ENCODE assay signal across 8 cellular contexts in genomic region chr17:44071198-44071520, GRCh38. TPM values are rescaled to one million over a fixed set of nuclear protein-coding genes. Genes with fewer than 3 reads are reported as not detected.
DNase-seq lines count a peak whose midpoint lies in the region; ATAC-seq and TF ChIP-seq lines count a peak whose summit lies in the region.

No MANE protein-coding gene starts in this region.

- H3K4me3 Mint-ChIP-seq in activated T-cell treated with anti-CD3 and anti-CD28 coated beads, Interleukin-2, amount 50 U/mL, for 24 hours: peak overlapping the region; percentile 88
- H3K4me3 Mint-ChIP-seq in T-helper 2 cell treated with Interferon-gamma antibody and Interleukin-4, amounts not matched to agents 5 μg/mL and 100 μg/mL, for 36 hours: peak overlapping the region; percentile 96
- H3K4me3 Mint-ChIP-seq in glutamatergic neuron (ENCODE audit: unreplicated experiment): peak overlapping the region; percentile 92

- peaks cover 36% of the 10 kb centered on the region for H3K4me1 Mint-ChIP-seq in activated T-cell treated with anti-CD3 and anti-CD28 coated beads, Interleukin-2, amount 50 U/mL, for 24 hours (ENCODE audit: low read depth)
- H3K4me1 Mint-ChIP-seq in T-helper 2 cell treated with Interferon-gamma antibody and Interleukin-4, amounts not matched to agents 5 μg/mL and 100 μg/mL, for 36 hours (ENCODE audit: low read depth): peaks cover 28% of the 10 kb centered on the region
- peaks cover 12% of the 10 kb centered on the region for H3K4me1 Mint-ChIP-seq in glutamatergic neuron (ENCODE audit: low read depth, unreplicated experiment)

- no peak for ATAC-seq in GM18511 (IDR thresholded peaks at IDR 0.05; ENCODE audit: unreplicated experiment)
- no peak for ATAC-seq in HG03039 (IDR thresholded peaks at IDR 0.05; ENCODE audit: unreplicated experiment)

- no peak for DNase-seq in activated T-cell treated with anti-CD3 and anti-CD28 coated beads, Interleukin-2, amount 50 U/mL, for 24 hours
- DNase-seq in activated T-cell treated with anti-CD3 and anti-CD28 coated beads, Interleukin-2, amount 50 U/mL, for 1 hour: no peak
- no peak for DNase-seq in T-helper 2 cell treated with Interferon-gamma antibody and Interleukin-4, amounts not matched to agents 5 μg/mL and 100 μg/mL, for 36 hours (ENCODE audit: low spot score)
- DNase-seq in glutamatergic neuron: no peak
- peak; percentile 28 to 53 (median 52) for DNase-seq in stimulated activated CD4-positive, alpha-beta T cell treated with anti-CD3 and anti-CD28 coated beads, TNF-alpha, amount 100 ng/mL, for 48 hours (ENCODE audit: low read depth in 3 of 3)
- DNase-seq in occipital lobe (lab: John Stamatoyannopoulos, UW): no peak

- peaks cover 31% of the 10 kb centered on the region for H3K36me3 Mint-ChIP-seq in activated T-cell treated with anti-CD3 and anti-CD28 coated beads, Interleukin-2, amount 50 U/mL, for 24 hours (ENCODE audit: low read depth)
- peaks cover 1% of the 10 kb centered on the region for H3K36me3 Mint-ChIP-seq in T-helper 2 cell treated with Interferon-gamma antibody and Interleukin-4, amounts not matched to agents 5 μg/mL and 100 μg/mL, for 36 hours (ENCODE audit: low read depth)
- no peaks in the 10 kb centered on the region for H3K36me3 Mint-ChIP-seq in glutamatergic neuron (ENCODE audit: unreplicated experiment)

- TF ChIP-seq CTCF in glutamatergic neuron (IDR thresholded peaks at IDR 0.05; ENCODE audit: partially characterized antibody, unreplicated experiment): no peak

- H3K27me3 Mint-ChIP-seq in activated T-cell treated with anti-CD3 and anti-CD28 coated beads, Interleukin-2, amount 50 U/mL, for 24 hours: no peaks in the 10 kb centered on the region
- no peaks in the 10 kb centered on the region for H3K27me3 Mint-ChIP-seq in T-helper 2 cell treated with Interferon-gamma antibody and Interleukin-4, amounts not matched to agents 5 μg/mL and 100 μg/mL, for 36 hours (ENCODE audit: low read depth)
- H3K27me3 Mint-ChIP-seq in glutamatergic neuron (ENCODE audit: unreplicated experiment): peaks cover 8% of the 10 kb centered on the region

- H3K9me3 Mint-ChIP-seq in activated T-cell treated with anti-CD3 and anti-CD28 coated beads, Interleukin-2, amount 50 U/mL, for 24 hours: no peaks in the 10 kb centered on the region
- H3K9me3 Mint-ChIP-seq in T-helper 2 cell treated with Interferon-gamma antibody and Interleukin-4, amounts not matched to agents 5 μg/mL and 100 μg/mL, for 36 hours: no peaks in the 10 kb centered on the region
- H3K9me3 Mint-ChIP-seq in glutamatergic neuron (ENCODE audit: unreplicated experiment): peaks cover 20% of the 10 kb centered on the region

- peak overlapping the region; percentile 97 for H3K27ac Mint-ChIP-seq in activated T-cell treated with anti-CD3 and anti-CD28 coated beads, Interleukin-2, amount 50 U/mL, for 24 hours
- H3K27ac Mint-ChIP-seq in T-helper 2 cell treated with Interferon-gamma antibody and Interleukin-4, amounts not matched to agents 5 μg/mL and 100 μg/mL, for 36 hours: peak overlapping the region; percentile 93
- peak overlapping the region; percentile 93 for H3K27ac Mint-ChIP-seq in glutamatergic neuron (ENCODE audit: unreplicated experiment)

RNA-seq across cellular contexts. Expression of gene G6PC3, which starts 0.6 kb away (rescaled TPM):
- total RNA-seq in glutamatergic neuron (ENCODE audit: unreplicated experiment): 51.2 TPM
- total RNA-seq in occipital lobe: 11.4 TPM

RNA-seq across cellular contexts. Expression of gene LSM12, which starts 4.7 kb away (rescaled TPM):
- total RNA-seq in glutamatergic neuron (ENCODE audit: unreplicated experiment): 57.9 TPM
- 22.8 TPM for total RNA-seq in occipital lobe

RNA-seq across cellular contexts. Expression of gene HDAC5, which starts 52.3 kb away (rescaled TPM):
- total RNA-seq in glutamatergic neuron (ENCODE audit: unreplicated experiment) (185 TPM), occipital lobe (101 TPM)

RNA-seq across cellular contexts. Expression of gene TMEM101, which starts 56.4 kb away (rescaled TPM):
- total RNA-seq in glutamatergic neuron (ENCODE audit: unreplicated experiment) (22.6 TPM), occipital lobe (36.3 TPM)

Comparison
In these comparisons a context has a peak if more than half of its experiments do, and no peak if none do; other contexts are left out.
1. DNase-seq: peak in stimulated activated CD4-positive, alpha-beta T cell treated with anti-CD3 and anti-CD28 coated beads, TNF-alpha, amount 100 ng/mL, for 48 hours (3 of 3); none in activated T-cell treated with anti-CD3 and anti-CD28 coated beads, Interleukin-2, amount 50 U/mL, for 24 hours (single experiment), activated T-cell treated with anti-CD3 and anti-CD28 coated beads, Interleukin-2, amount 50 U/mL, for 1 hour (single experiment), T-helper 2 cell treated with Interferon-gamma antibody and Interleukin-4, amounts not matched to agents 5 μg/mL and 100 μg/mL, for 36 hours (single experiment), glutamatergic neuron (single experiment) and occipital lobe (single experiment).
2. Peak in every context shown above with its lines, with median percentiles within 50 percentile points of each other: H3K27ac Mint-ChIP-seq and H3K4me3 Mint-ChIP-seq.